In genomic region chr1:76867342-76868130, GRCh38 we compare ENCODE assay signal across 9 cellular contexts. TPM values are rescaled to one million over a fixed set of nuclear protein-coding genes. Genes with fewer than 3 reads are reported as not detected.
DNase-seq lines count a peak whose midpoint lies in the region; ATAC-seq, FAIRE-seq and TF ChIP-seq lines count a peak whose summit lies in the region.
"Had no signal": no experiment of that assay in that cellular context is flagged by ENCODE, and none has a peak within 500 bp of the region (broad histone marks: within the 10 kb centered on the region; RNA-seq: fewer than 3 reads in every experiment).

Gene ST6GALNAC5, plus strand, starts transcription at chr1:76867480.

- CTCF ChIA-PET in GM12878 (lab: Yijun Ruan, JAX), result interaction anchor here (0.8 to 1.4 kb wide), 6 partner anchors 36 to 536 kb away, joined by 3 to 4 read pairs (median 3); no protein-coding TSS in a partner anchor

- H2AFZ ChIP-seq in GM12878 (ENCODE audit: control insufficient read depth, low read depth, low read length) (no peak within 1 kb of the TSS), Karpas-422 (ENCODE audit: low read length) (no peak within 1 kb of the TSS)

- BruUV-seq in GM12878 (replicated peaks; lab: Mats Ljungman, UMichigan), result no TSS peak

- no peaks in the 10 kb centered on the region for H3K9me2 ChIP-seq in Karpas-422 (replicated peaks; ENCODE audit: insufficient read depth, low read length)

- no peak within 1 kb of the TSS for H3K9ac ChIP-seq in GM12878 (ENCODE audit: control insufficient read depth, insufficient read depth, low read length)
- no peak within 1 kb of the TSS for H3K9ac ChIP-seq in Karpas-422 (ENCODE audit: low read length)

- H3K4me3 ChIP-seq in GM12878 (no peak within 1 kb of the TSS), Karpas-422 (ENCODE audit: low read length) (no peak within 1 kb of the TSS)

- H3K9me3 ChIP-seq in GM12878 (replicated peaks; ENCODE audit: control insufficient read depth, insufficient read depth, low read length) (no peaks in the 10 kb centered on the region; the same call in 2 of the 3 replicates), Karpas-422 (ENCODE audit: low read length) (no peaks in the 10 kb centered on the region)

- ATAC-seq in GM12878 (no peak), GM18873 (IDR thresholded peaks at IDR 0.05; ENCODE audit: low FRiP score, unreplicated experiment) (no peak), HG03571 (IDR thresholded peaks at IDR 0.05; ENCODE audit: unreplicated experiment) (no peak)
- ATAC-seq in stimulated activated naive CD8-positive, alpha-beta T cell treated with anti-CD3 and anti-CD28 coated beads, Interleukin-15, Interleukin-2, amounts not matched to agents 100 U/mL and 50 U/mL, for 24 hours, result peak; percentile 26
- ATAC-seq: Panc1 had no signal

- FAIRE-seq in GM12891 (lab: Jason Lieb, UNC) (no peak), GM12878 (lab: Jason Lieb, UNC) (no peak)

- no peak for TF ChIP-seq CTCF in GM12878 (IDR thresholded peaks at IDR 0.05 in 2 of 3, conservative IDR thresholded peaks at IDR 0.05 in 1 of 3; ENCODE audit: control insufficient read depth in 2 of 3, extremely low read depth in 1 of 3, insufficient read depth in 1 of 3, low read depth in 3 of 3, low read length in 3 of 3)

- POLR2A ChIA-PET in GM12878 (lab: Charles Lee), result interaction anchor here (1.0 to 1.1 kb wide), 2 partner anchors 38 to 68 kb away, joined by 3 to 4 read pairs; no protein-coding TSS in a partner anchor

- RAD21 ChIA-PET in GM12878 (lab: Charles Lee; ENCODE audit: unreplicated experiment), result interaction anchor here (1.3 to 5.2 kb wide), 5 partner anchors 67 to 261 kb away, joined by 4 to 41 read pairs (median 22); no protein-coding TSS in a partner anchor

- H3K36me3 ChIP-seq in GM12878 (ENCODE audit: control insufficient read depth in 2 of 2, insufficient read depth in 2 of 2, low read length in 1 of 2) (no peaks in the 10 kb centered on the region), Karpas-422 (ENCODE audit: insufficient read depth, low read length) (no peaks in the 10 kb centered on the region)

- DNase-seq in GM12891 (ENCODE audit: insufficient read length, low spot score) (peak; percentile 10), NCI-H345 (lab: John Stamatoyannopoulos, UW) (peak; percentile 34), GM12878 (ENCODE audit: low read depth, low spot score) (no peak), islet precursor cell (peak; percentile 59), Karpas-422 (no peak)
- peak; percentile 9 for DNase-seq in stimulated activated naive CD8-positive, alpha-beta T cell treated with anti-CD3 and anti-CD28 coated beads, Interleukin-15, Interleukin-2, amounts not matched to agents 100 U/mL and 50 U/mL, for 24 hours

- in situ Hi-C loops in GM12878 (cut with MboI), result no loop called here

- TF ChIP-seq POLR2A in GM12891 (IDR thresholded peaks at IDR 0.05; ENCODE audit: low read depth, low read length), result no peak
- no peak for TF ChIP-seq POLR2A in GM12878 (IDR thresholded peaks at IDR 0.05; ENCODE audit: low read depth, low read length)

- peaks cover 11% of the 10 kb centered on the region; the same call in 1 of the 2 replicates for H3K4me1 ChIP-seq in GM12878 (ENCODE audit: control insufficient read depth, insufficient read depth, low read length)
- peaks cover 20% of the 10 kb centered on the region for H3K4me1 ChIP-seq in Karpas-422 (ENCODE audit: low read length)

- no peak for TF ChIP-seq EP300 in GM12878 (IDR thresholded peaks at IDR 0.05; ENCODE audit: borderline replicate concordance in 1 of 2, control insufficient read depth in 1 of 2, low read depth in 2 of 2, low read length in 2 of 2)

- H4K20me1 ChIP-seq in GM12878 (ENCODE audit: control insufficient read depth, insufficient read depth), result no peaks in the 10 kb centered on the region
- H4K20me1 ChIP-seq in Karpas-422 (ENCODE audit: insufficient read depth, low read depth, low read length), result no peaks in the 10 kb centered on the region

- no peak within 1 kb of the TSS for H3K27ac ChIP-seq in GM12878 (ENCODE audit: control insufficient read depth, insufficient read depth)
- H3K27ac ChIP-seq in Karpas-422 (ENCODE audit: low read length), result no peak within 1 kb of the TSS

- H3K27me3 ChIP-seq in GM12878 (replicated peaks in 1 of 2; ENCODE audit: control insufficient read depth in 2 of 2, insufficient read depth in 2 of 2, low read length in 1 of 2) (peaks cover 8 to 22% of the 10 kb centered on the region in 2 experiments), Karpas-422 (ENCODE audit: low read length) (no peaks in the 10 kb centered on the region)

- 8% methylated on average over 50 of the region's 50 CpGs for WGBS in GM12878 (ENCODE audit: insufficient coverage, insufficient replicate concordance, low lambda C conversion rate, missing lambda C conversion rate)

- H3K4me2 ChIP-seq in GM12878 (ENCODE audit: control insufficient read depth, insufficient read depth) (peak within 1 kb of the TSS; percentile 64), Karpas-422 (ENCODE audit: low read depth, low read length, poor library complexity, severe bottlenecking) (no peak within 1 kb of the TSS)

- intact Hi-C loops in GM12878 (cut with micrococcal nuclease; ENCODE audit: unreplicated experiment), result loop anchor here (10.0 kb wide), 1 partner anchor 533 kb away; no protein-coding TSS in a partner anchor

- no peak for TF ChIP-seq RAD21 in GM12878 (IDR thresholded peaks at IDR 0.05; ENCODE audit: insufficient read depth, low read depth, low read length)

- no peaks in the 10 kb centered on the region for H3K79me2 ChIP-seq in GM12878 (ENCODE audit: control insufficient read depth, insufficient read depth, low read length)
- H3K79me2 ChIP-seq in Karpas-422 (ENCODE audit: low read length), result no peaks in the 10 kb centered on the region

- SMC1A ChIA-PET in GM12878 (lab: Charles Lee; ENCODE audit: uncharacterized antibody, unreplicated experiment), result interaction anchor here (0.7 to 2.8 kb wide), 3 partner anchors 69 to 163 kb away, joined by 3 to 22 read pairs (median 4); no protein-coding TSS in a partner anchor

TF ChIP-seq in GM12891, 5 proteins besides CTCF, POLR2A, EP300 and RAD21:
- TF ChIP-seq SPI1 (IDR thresholded peaks at IDR 0.05; ENCODE audit: low read depth, low read length) (no peak), POU2F2 (IDR thresholded peaks at IDR 0.05; ENCODE audit: low read depth, low read length) (no peak), TAF1 (IDR thresholded peaks at IDR 0.05; ENCODE audit: low read depth, low read length) (no peak)

TF ChIP-seq in GM12878, 131 proteins besides CTCF, POLR2A, EP300 and RAD21 (continues in another document):
- TF ChIP-seq SKIL (IDR thresholded peaks at IDR 0.05; ENCODE audit: low read depth, poor library complexity, severe bottlenecking) (no peak), SUZ12 (IDR thresholded peaks at IDR 0.05; ENCODE audit: unreplicated experiment) (peak; percentile 36)

RNA-seq across cellular contexts. Expression of gene ST6GALNAC5, which starts in this region (rescaled TPM):
- polyA plus RNA-seq in GM12891 (2012; ENCODE audit: low read depth, missing spikeins), result not detected
- not detected in 2 replicates for total RNA-seq in GM12878 (2013; cell fraction: nucleolus; rRNA removed)
- total RNA-seq in GM12878 (2014; rRNA removed) (under 0.01 and 0.44 TPM in 2 replicates), GM12878 (2014; rRNA removed; fragmentation: Illumina TruSeq; extraction: Trizol) (0.09 TPM in 1 of 2 replicates, not detected in the other), GM12878 (2021) (0.13 TPM in 1 of 2 replicates, not detected in the other)
- polyA plus RNA-seq in GM12878 (2011; ENCODE audit: low read depth), result not detected
- polyA plus RNA-seq in GM12878 (2011; rRNA removed) (1.2 and 1.8 TPM in 2 replicates), GM12878 (2014; fragmentation: Illumina TruSeq; extraction: Trizol) (0.08 TPM in 1 of 2 replicates, not detected in the other), GM12878 (2014; fragmentation: Nextera tagmentation; extraction: Ambion mirVana) (not detected), GM12878 (2014; rRNA removed) (0.01 TPM in 1 of 2 replicates, not detected in the other), GM12878 (2016; fragmentation: Nextera tagmentation; extraction: Ambion mirVana) (not detected)
- 1.6 and 3.1 TPM in 2 replicates for polyA plus RNA-seq in GM12878 (2011; cell fraction: cytosol; rRNA removed)
- 3.0 and 3.8 TPM in 2 replicates for polyA plus RNA-seq in GM12878 (2011; cell fraction: nucleus; rRNA removed)
- polyA plus RNA-seq in GM12878 (2012), result not detected in 2 replicates
- polyA minus RNA-seq in GM12878 (2011; rRNA and poly(A)+ RNA removed), result 2.0 and 6.1 TPM in 2 replicates
- polyA minus RNA-seq in GM12878 (2011; cell fraction: cytosol; rRNA and poly(A)+ RNA removed), result 1.1 and 1.5 TPM in 2 replicates
- polyA minus RNA-seq in GM12878 (2011; cell fraction: nucleus; rRNA and poly(A)+ RNA removed), result 7.0 and 12.2 TPM in 2 replicates
- total RNA-seq in Karpas-422 (2014; rRNA removed; shearing (Covaris generic); ENCODE audit: low replicate concordance), result not detected in 2 replicates

Comparison
In these comparisons a context has a peak if more than half of its experiments do, and no peak if none do; other contexts are left out.
1. DNase-seq: peak in GM12891 (single experiment), NCI-H345 (single experiment), islet precursor cell (single experiment) and stimulated activated naive CD8-positive, alpha-beta T cell treated with anti-CD3 and anti-CD28 coated beads, Interleukin-15, Interleukin-2, amounts not matched to agents 100 U/mL and 50 U/mL, for 24 hours (single experiment); none in GM12878 (single experiment) and Karpas-422 (single experiment).